ENCODE assay signal across 13 cellular contexts in genomic region chr1:183607322-183607980, GRCh38. TPM values are rescaled to one million over a fixed set of nuclear protein-coding genes. Genes with fewer than 3 reads are reported as not detected.
A peak's percentile ranks its signal among the peaks of the same experiment; 100 is the strongest.
DNase-seq lines count a peak whose midpoint lies in the region; ATAC-seq lines count a peak whose summit lies in the region.
"Had no signal": no experiment of that assay in that cellular context is flagged by ENCODE, and none has a peak within 500 bp of the region (broad histone marks: within the 10 kb centered on the region; RNA-seq: fewer than 3 reads in every experiment).

No MANE protein-coding gene starts in this region.

- H3K4me3 Mint-ChIP-seq in memory B cell = no peak overlapping the region
- no peak overlapping the region for H3K4me3 Mint-ChIP-seq in activated CD4-positive, alpha-beta T cell treated with anti-CD3 and anti-CD28 coated beads, Interleukin-2, amount 10 ng/mL, durations not matched to agents 7 days and 5 days
- H3K4me3 Mint-ChIP-seq: effector memory CD8-positive, alpha-beta T cell; stimulated activated effector memory CD8-positive, alpha-beta T cell treated with anti-CD3 and anti-CD28 coated beads, Interleukin-12 subunit alpha, Interleukin-12 subunit beta, amount 100 ng/mL, for 72 hours had no signal

- POLR2A ChIA-PET in activated CD4-positive, alpha-beta T cell treated with anti-CD3 and anti-CD28 coated beads, Interleukin-2, amount 10 ng/mL, durations not matched to agents 7 days and 5 days (lab: Charles Lee) = no interaction called here

- peak overlapping the region; percentile 55 for H3K27ac Mint-ChIP-seq in memory B cell
- peak overlapping the region in 1 of 2 donors; percentile 72 for H3K27ac Mint-ChIP-seq in activated naive CD4-positive, alpha-beta T cell treated with anti-CD3 and anti-CD28 coated beads, Interleukin-2, amount 50 U/mL, for 72 hours
- no peak overlapping the region for H3K27ac Mint-ChIP-seq in activated CD4-positive, alpha-beta T cell treated with anti-CD3 and anti-CD28 coated beads, Interleukin-2, amount 10 ng/mL, durations not matched to agents 7 days and 5 days
- H3K27ac Mint-ChIP-seq: effector memory CD8-positive, alpha-beta T cell; stimulated activated effector memory CD8-positive, alpha-beta T cell treated with anti-CD3 and anti-CD28 coated beads, Interleukin-12 subunit alpha, Interleukin-12 subunit beta, amount 100 ng/mL, for 72 hours had no signal

- no peak overlapping the region for H3K4me3 ChIP-seq in MG63
- H3K4me3 ChIP-seq: left ventricle myocardium inferior had no signal

- H3K9me3 Mint-ChIP-seq in memory B cell = peaks cover 1% of the 10 kb centered on the region
- no peaks in the 10 kb centered on the region for H3K9me3 Mint-ChIP-seq in activated naive CD4-positive, alpha-beta T cell treated with anti-CD3 and anti-CD28 coated beads, Interleukin-2, amount 50 U/mL, for 72 hours
- H3K9me3 Mint-ChIP-seq in activated CD4-positive, alpha-beta T cell treated with anti-CD3 and anti-CD28 coated beads, Interleukin-2, amount 10 ng/mL, durations not matched to agents 7 days and 5 days = no peaks in the 10 kb centered on the region
- H3K9me3 Mint-ChIP-seq: effector memory CD8-positive, alpha-beta T cell; stimulated activated effector memory CD8-positive, alpha-beta T cell treated with anti-CD3 and anti-CD28 coated beads, Interleukin-12 subunit alpha, Interleukin-12 subunit beta, amount 100 ng/mL, for 72 hours had no signal

- CTCF ChIA-PET in activated CD4-positive, alpha-beta T cell treated with anti-CD3 and anti-CD28 coated beads, Interleukin-2, amount 10 ng/mL, durations not matched to agents 7 days and 5 days (lab: Charles Lee) = no interaction called here

- no peaks in the 10 kb centered on the region for H3K36me3 ChIP-seq in MG63
- H3K36me3 ChIP-seq: left ventricle myocardium inferior had no signal

- H3K27me3 ChIP-seq in MG63 = no peaks in the 10 kb centered on the region

- DNase-seq in memory B cell (ENCODE audit: low spot score in 2 of 2) (no peak), NAMALWA (ENCODE audit: low spot score) (no peak), MG63 (no peak)
- DNase-seq in activated naive CD4-positive, alpha-beta T cell treated with anti-CD3 and anti-CD28 coated beads, Interleukin-2, amount 50 U/mL, for 72 hours (ENCODE audit: low spot score in 2 of 2) = no peak
- no peak for DNase-seq in activated CD4-positive, alpha-beta T cell treated with anti-CD3 and anti-CD28 coated beads, Interleukin-2, amount 10 ng/mL, durations not matched to agents 7 days and 5 days
- DNase-seq: effector memory CD8-positive, alpha-beta T cell; left ventricle myocardium inferior; stimulated activated CD4-positive, alpha-beta T cell treated with anti-CD3 and anti-CD28 coated beads, Interleukin-1b, Interleukin-23, amount 100 ng/mL, for 48 hours had no signal

- no peaks in the 10 kb centered on the region for H3K36me3 Mint-ChIP-seq in memory B cell
- H3K36me3 Mint-ChIP-seq in activated naive CD4-positive, alpha-beta T cell treated with anti-CD3 and anti-CD28 coated beads, Interleukin-2, amount 50 U/mL, for 72 hours = no peaks in the 10 kb centered on the region
- no peaks in the 10 kb centered on the region for H3K36me3 Mint-ChIP-seq in activated CD4-positive, alpha-beta T cell treated with anti-CD3 and anti-CD28 coated beads, Interleukin-2, amount 10 ng/mL, durations not matched to agents 7 days and 5 days (ENCODE audit: low read depth)
- H3K36me3 Mint-ChIP-seq: stimulated activated effector memory CD8-positive, alpha-beta T cell treated with anti-CD3 and anti-CD28 coated beads, Interleukin-12 subunit alpha, Interleukin-12 subunit beta, amount 100 ng/mL, for 72 hours had no signal

- peaks cover 31% of the 10 kb centered on the region for H3K4me1 Mint-ChIP-seq in memory B cell
- H3K4me1 Mint-ChIP-seq in activated CD4-positive, alpha-beta T cell treated with anti-CD3 and anti-CD28 coated beads, Interleukin-2, amount 10 ng/mL, durations not matched to agents 7 days and 5 days = peaks cover 11% of the 10 kb centered on the region

- no peaks in the 10 kb centered on the region for H3K27me3 Mint-ChIP-seq in memory B cell
- peaks cover 7% of the 10 kb centered on the region for H3K27me3 Mint-ChIP-seq in activated CD4-positive, alpha-beta T cell treated with anti-CD3 and anti-CD28 coated beads, Interleukin-2, amount 10 ng/mL, durations not matched to agents 7 days and 5 days

- no peaks in the 10 kb centered on the region for H3K9me3 ChIP-seq in MG63
- H3K9me3 ChIP-seq: left ventricle myocardium inferior had no signal

- ATAC-seq in GM18508 (IDR thresholded peaks at IDR 0.05; ENCODE audit: insufficient read depth, unreplicated experiment) (peak; percentile 30), GM21576 (IDR thresholded peaks at IDR 0.05; ENCODE audit: unreplicated experiment) (peak; percentile 38), HG03520 (IDR thresholded peaks at IDR 0.05; ENCODE audit: unreplicated experiment) (peak; percentile 43), memory B cell (ENCODE audit: low read depth) (no peak)
- ATAC-seq in activated naive CD4-positive, alpha-beta T cell treated with anti-CD3 and anti-CD28 coated beads, Interleukin-2, amount 50 U/mL, for 72 hours = no peak
- ATAC-seq: effector memory CD8-positive, alpha-beta T cell; stimulated activated effector memory CD8-positive, alpha-beta T cell treated with anti-CD3 and anti-CD28 coated beads, Interleukin-12 subunit alpha, Interleukin-12 subunit beta, amount 100 ng/mL, for 72 hours had no signal

RNA-seq across cellular contexts. Expression of gene NCF2, which starts 17.2 kb away (rescaled TPM):
- total RNA-seq in MG63 (2014; rRNA removed; shearing (Covaris generic); ENCODE audit: low replicate concordance) = 0.53 and 0.64 TPM in 2 replicates
- total RNA-seq in activated naive CD4-positive, alpha-beta T cell treated with anti-CD3 and anti-CD28 coated beads, Interleukin-2, amount 50 U/mL, for 72 hours = 1 to 10 TPM; 4.3 to 9.1 TPM
- 10 to 100 TPM; 15.3 to 15.8 TPM for total RNA-seq in activated CD4-positive, alpha-beta T cell treated with anti-CD3 and anti-CD28 coated beads, Interleukin-2, amount 10 ng/mL, durations not matched to agents 7 days and 5 days
- total RNA-seq: RPMI7951 had no signal

RNA-seq across cellular contexts. Expression of gene ARPC5, which starts 28.1 kb away (rescaled TPM):
- total RNA-seq in MG63 (2014; rRNA removed; shearing (Covaris generic); ENCODE audit: low replicate concordance) = 232 and 372 TPM in 2 replicates
- total RNA-seq in activated naive CD4-positive, alpha-beta T cell treated with anti-CD3 and anti-CD28 coated beads, Interleukin-2, amount 50 U/mL, for 72 hours = 100 to 1,000 TPM; 183 to 213 TPM
- total RNA-seq in activated CD4-positive, alpha-beta T cell treated with anti-CD3 and anti-CD28 coated beads, Interleukin-2, amount 10 ng/mL, durations not matched to agents 7 days and 5 days = 100 to 1,000 TPM; 257 to 273 TPM

RNA-seq across cellular contexts. Expression of gene APOBEC4, which starts 45.7 kb away (rescaled TPM):
- not detected in 2 replicates for total RNA-seq in MG63 (2014; rRNA removed; shearing (Covaris generic); ENCODE audit: low replicate concordance)
- not detected for total RNA-seq in activated naive CD4-positive, alpha-beta T cell treated with anti-CD3 and anti-CD28 coated beads, Interleukin-2, amount 50 U/mL, for 72 hours
- total RNA-seq in activated CD4-positive, alpha-beta T cell treated with anti-CD3 and anti-CD28 coated beads, Interleukin-2, amount 10 ng/mL, durations not matched to agents 7 days and 5 days = not detected
- total RNA-seq: RPMI7951 had no signal

Comparison
In these comparisons a context has a peak if more than half of its experiments do, and no peak if none do; other contexts are left out.
1. ATAC-seq: peak in GM18508 (single experiment), GM21576 (single experiment) and HG03520 (single experiment); none in memory B cell (single experiment) and activated naive CD4-positive, alpha-beta T cell treated with anti-CD3 and anti-CD28 coated beads, Interleukin-2, amount 50 U/mL, for 72 hours (0 of 2).